ENCODE assay signal across 8 cellular contexts in genomic region chr1:243254233-243254926, GRCh38. TPM values are rescaled to one million over a fixed set of nuclear protein-coding genes. Genes with fewer than 3 reads are reported as not detected.
DNase-seq lines count a peak whose midpoint lies in the region; ATAC-seq and TF ChIP-seq lines count a peak whose summit lies in the region.

No MANE protein-coding gene starts in this region.

- peak overlapping the region; percentile 97 for H3K4me3 Mint-ChIP-seq in progenitor cell of endocrine pancreas (ENCODE audit: low read depth)

- no peaks in the 10 kb centered on the region for H3K9me2 ChIP-seq in Karpas-422 (replicated peaks; ENCODE audit: insufficient read depth, low read length)

- H3K9ac ChIP-seq in Karpas-422 (ENCODE audit: low read length) (peak overlapping the region; percentile 81), SK-N-MC (ENCODE audit: insufficient read length) (peak overlapping the region; percentile 81)

- peak overlapping the region; percentile 88 for H3K4me2 ChIP-seq in Karpas-422 (ENCODE audit: low read depth, low read length, poor library complexity, severe bottlenecking)

- H3K36me3 ChIP-seq in Karpas-422 (ENCODE audit: insufficient read depth, low read length) (peaks cover 7% of the 10 kb centered on the region; the same call in 1 of the 2 replicates), SK-N-MC (ENCODE audit: insufficient read depth, low read length) (peaks cover 8% of the 10 kb centered on the region; the same call in 1 of the 2 replicates), uterus (no peaks in the 10 kb centered on the region)

- no peak for TF ChIP-seq POLR2A in uterus (IDR thresholded peaks at IDR 0.05)

- peak overlapping the region; percentile 99 for H3K27ac Mint-ChIP-seq in progenitor cell of endocrine pancreas

- no peaks in the 10 kb centered on the region for H4K20me1 ChIP-seq in Karpas-422 (ENCODE audit: insufficient read depth, low read depth, low read length)

- peaks cover 51% of the 10 kb centered on the region for H3K4me1 ChIP-seq in Karpas-422 (ENCODE audit: low read length)
- peaks cover 0 to 6% of the 10 kb centered on the region in 2 donors for H3K4me1 ChIP-seq in uterus

- no peak overlapping the region for H2AFZ ChIP-seq in Karpas-422 (ENCODE audit: low read length)

- intact Hi-C loops in left cardiac atrium (cut with DNase I) (no loop called here), uterus (cut with DNase I; ENCODE audit: low total_unique reads) (no loop called here)

- H3K27me3 ChIP-seq in Karpas-422 (ENCODE audit: low read length), result no peaks in the 10 kb centered on the region
- H3K27me3 ChIP-seq in uterus, result no peaks in the 10 kb centered on the region

- ATAC-seq in GM21529 (IDR thresholded peaks at IDR 0.05; ENCODE audit: unreplicated experiment), result peak; percentile 21
- ATAC-seq in left cardiac atrium, result peak; percentile 28 to 30

- peak overlapping the region; percentile 86 for H3K27ac ChIP-seq in Karpas-422 (ENCODE audit: low read length)
- H3K27ac ChIP-seq in SK-N-MC, result peak overlapping the region; percentile 95; the same call in 1 of the 2 replicates
- H3K27ac ChIP-seq in adipose tissue (ENCODE audit: low read depth, low read length), result peak overlapping the region; percentile 57
- peak overlapping the region; percentile 91 to 96 for H3K27ac ChIP-seq in uterus

- peak; percentile 57 for DNase-seq in COR-L47 (lab: John Stamatoyannopoulos, UW)
- peak; percentile 86 for DNase-seq in Karpas-422
- no peak for DNase-seq in SK-N-MC (ENCODE audit: low read depth, low spot score)
- peak; percentile 74 for DNase-seq in left cardiac atrium
- DNase-seq in progenitor cell of endocrine pancreas (ENCODE audit: low spot score, unreplicated experiment), result peak; percentile 35
- DNase-seq in uterus, result peak; percentile 49 to 53

- no peaks in the 10 kb centered on the region for H3K36me3 Mint-ChIP-seq in progenitor cell of endocrine pancreas (ENCODE audit: insufficient read depth)

- TF ChIP-seq CTCF in progenitor cell of endocrine pancreas (IDR thresholded peaks at IDR 0.05; ENCODE audit: unreplicated experiment), result no peak
- TF ChIP-seq CTCF in uterus (IDR thresholded peaks at IDR 0.05), result no peak

- peaks cover 90% of the 10 kb centered on the region for H3K79me2 ChIP-seq in Karpas-422 (ENCODE audit: low read length)

- no peaks in the 10 kb centered on the region for H3K27me3 Mint-ChIP-seq in progenitor cell of endocrine pancreas

- H3K4me1 Mint-ChIP-seq in progenitor cell of endocrine pancreas (ENCODE audit: low read depth), result peaks cover 24% of the 10 kb centered on the region

- H3K4me3 ChIP-seq in Karpas-422 (ENCODE audit: low read length) (peak overlapping the region; percentile 77), SK-N-MC (peak overlapping the region; percentile 86), uterus (peak overlapping the region; percentile 73 to 82)

- H3K9me3 Mint-ChIP-seq in progenitor cell of endocrine pancreas (ENCODE audit: low read depth), result no peaks in the 10 kb centered on the region

- H3K9me3 ChIP-seq in Karpas-422 (ENCODE audit: low read length) (no peaks in the 10 kb centered on the region), SK-N-MC (ENCODE audit: low read depth, low read length) (0 out of 2 replicates have a peak, but pooled peaks cover 2% of the 10 kb centered on the region), uterus (no peaks in the 10 kb centered on the region)

- 1% methylated on average over 40 to 50 of the region's 50 CpGs for WGBS in adipose tissue, 3 donors

RNA-seq across cellular contexts. Expression of gene CEP170, which starts 0.7 kb away (rescaled TPM):
- total RNA-seq in Karpas-422 (2014; rRNA removed; shearing (Covaris generic); ENCODE audit: low replicate concordance), result 87.3 and 124 TPM in 2 replicates
- 10 to 100 TPM in 2 of 3 donors, 1 to 10 TPM in 1; 2.7 to 19.5 (median 14.0) TPM for polyA plus RNA-seq in adipose tissue
- total RNA-seq in left cardiac atrium, result 10 to 100 TPM; 40.7 to 40.8 TPM
- 80.1 and 83.1 TPM in 2 replicates for total RNA-seq in progenitor cell of endocrine pancreas
- total RNA-seq in uterus, result 100 to 1,000 TPM in 1 of 4 donors, 10 to 100 TPM in 3; 40.3 to 114 (median 55.6) TPM

RNA-seq across cellular contexts. Expression of gene SDCCAG8, which starts 1.5 kb away (rescaled TPM):
- total RNA-seq in Karpas-422 (2014; rRNA removed; shearing (Covaris generic); ENCODE audit: low replicate concordance), result 36.6 and 41.0 TPM in 2 replicates
- 10 to 100 TPM; 15.6 to 23.4 (median 16.7) TPM for polyA plus RNA-seq in adipose tissue
- total RNA-seq in left cardiac atrium (10 to 100 TPM; 22.5 to 23.8 TPM), progenitor cell of endocrine pancreas (31.6 and 38.9 TPM in 2 replicates), uterus (10 to 100 TPM; 19.2 to 54.8 (median 49.7) TPM)
